Comparison of ENCODE assay signal across 21 cellular contexts in the genomic region with DNA sequence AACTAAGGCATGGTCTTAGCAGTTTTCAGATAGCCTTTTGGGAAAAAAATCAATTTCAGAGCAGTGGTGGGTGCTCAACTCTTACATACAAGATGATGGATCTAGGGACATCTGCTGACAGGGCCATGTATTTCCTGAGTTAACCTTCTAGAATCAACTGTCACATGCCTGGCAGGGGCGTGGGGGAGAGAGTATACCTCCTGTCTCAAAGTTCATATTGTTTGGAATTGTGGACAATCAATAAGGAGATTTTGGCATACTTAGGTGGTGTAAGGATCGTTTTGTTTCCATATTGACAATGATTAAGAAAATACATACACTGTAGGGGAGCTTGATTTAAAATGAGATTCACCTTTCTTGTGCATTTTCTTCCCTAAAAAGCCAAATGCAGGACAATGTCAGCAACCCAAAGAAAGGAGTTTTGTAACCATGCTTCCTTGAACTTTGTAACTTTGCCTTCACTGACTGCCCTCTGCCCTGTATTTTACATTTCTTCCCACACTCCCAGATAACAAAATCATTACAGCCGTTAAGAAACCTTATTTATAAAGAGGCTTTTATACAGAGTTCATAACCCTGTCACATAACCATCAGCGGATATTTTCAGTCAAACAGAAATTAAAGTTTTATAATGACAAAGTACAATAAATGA.
"Had no signal": no experiment of that assay in that cellular context is flagged by ENCODE, and none has a peak within 500 bp of the region (broad histone marks: within the 10 kb centered on the region; RNA-seq: fewer than 3 reads in every experiment).

No MANE protein-coding gene starts in this region.

- H3K9me3 ChIP-seq: lower lobe of right lung, psoas muscle, SK-N-SH had no signal

- H3K4me3 ChIP-seq: lower lobe of right lung, neural progenitor cell, psoas muscle, skin epidermis had no signal

- H3K36me3 Mint-ChIP-seq: activated naive CD4-positive, alpha-beta T cell treated with anti-CD3 and anti-CD28 coated beads, Interleukin-2, amount 50 U/mL, for 24 hours; stimulated activated effector memory CD8-positive, alpha-beta T cell treated with anti-CD3 and anti-CD28 coated beads, Interleukin-12 subunit alpha, Interleukin-12 subunit beta, amount 100 ng/mL, for 72 hours; type B pancreatic cell had no signal

- H3K4me1 Mint-ChIP-seq: activated naive CD4-positive, alpha-beta T cell treated with anti-CD3 and anti-CD28 coated beads, Interleukin-2, amount 50 U/mL, for 24 hours; brain; neural progenitor cell; stimulated activated effector memory CD8-positive, alpha-beta T cell treated with anti-CD3 and anti-CD28 coated beads, Interleukin-12 subunit alpha, Interleukin-12 subunit beta, amount 100 ng/mL, for 72 hours had no signal

- FAIRE-seq: frontal cortex, TTC549 had no signal

- H3K4me2 ChIP-seq: neural progenitor cell, SK-N-SH had no signal

- H3K27ac ChIP-seq: lower lobe of right lung, neural progenitor cell, psoas muscle, skin epidermis had no signal

- DNase-seq: activated CD4-positive, alpha-beta T cell treated with anti-CD3 and anti-CD28 coated beads, Interleukin-2, amount 50 U/mL, for 48 hours; activated gamma-delta T cell; amniotic stem cell; central memory CD4-positive, alpha-beta T cell; cortex of kidney; head of caudate nucleus; lower lobe of right lung; psoas muscle; right cardiac atrium; SK-N-SH; stimulated activated CD4-positive, alpha-beta T cell treated with anti-CD3 and anti-CD28 coated beads, Interleukin-15, amount 100 ng/mL, for 24 hours; stimulated activated CD4-positive, alpha-beta T cell treated with anti-CD3 and anti-CD28 coated beads, Interleukin-4, amount 100 ng/mL, for 1 hour had no signal

- H3K4me3 Mint-ChIP-seq: activated naive CD4-positive, alpha-beta T cell treated with anti-CD3 and anti-CD28 coated beads, Interleukin-2, amount 50 U/mL, for 24 hours; brain; neural progenitor cell; stimulated activated effector memory CD8-positive, alpha-beta T cell treated with anti-CD3 and anti-CD28 coated beads, Interleukin-12 subunit alpha, Interleukin-12 subunit beta, amount 100 ng/mL, for 72 hours; T-helper 2 cell treated with Interferon-gamma antibody and Interleukin-4, amounts not matched to agents 5 μg/mL and 100 μg/mL, for 36 hours; type B pancreatic cell had no signal

- H2AFZ ChIP-seq: neural progenitor cell had no signal

- H3K9ac ChIP-seq: neural progenitor cell, SK-N-SH had no signal

- H3K27ac Mint-ChIP-seq: activated naive CD4-positive, alpha-beta T cell treated with anti-CD3 and anti-CD28 coated beads, Interleukin-2, amount 50 U/mL, for 24 hours; brain; neural progenitor cell; stimulated activated effector memory CD8-positive, alpha-beta T cell treated with anti-CD3 and anti-CD28 coated beads, Interleukin-12 subunit alpha, Interleukin-12 subunit beta, amount 100 ng/mL, for 72 hours; T-helper 2 cell treated with Interferon-gamma antibody and Interleukin-4, amounts not matched to agents 5 μg/mL and 100 μg/mL, for 36 hours; type B pancreatic cell had no signal

- ATAC-seq: psoas muscle; right cardiac atrium; stimulated activated effector memory CD8-positive, alpha-beta T cell treated with anti-CD3 and anti-CD28 coated beads, Interleukin-12 subunit alpha, Interleukin-12 subunit beta, amount 100 ng/mL, for 72 hours had no signal

- H3K9me3 Mint-ChIP-seq: activated naive CD4-positive, alpha-beta T cell treated with anti-CD3 and anti-CD28 coated beads, Interleukin-2, amount 50 U/mL, for 24 hours; neural progenitor cell; stimulated activated effector memory CD8-positive, alpha-beta T cell treated with anti-CD3 and anti-CD28 coated beads, Interleukin-12 subunit alpha, Interleukin-12 subunit beta, amount 100 ng/mL, for 72 hours; T-helper 2 cell treated with Interferon-gamma antibody and Interleukin-4, amounts not matched to agents 5 μg/mL and 100 μg/mL, for 36 hours; type B pancreatic cell had no signal

- H3K36me3 ChIP-seq: lower lobe of right lung, neural progenitor cell had no signal

- H3K27me3 Mint-ChIP-seq: type B pancreatic cell had no signal

- H3K4me1 ChIP-seq: neural progenitor cell, psoas muscle had no signal

- H3K27me3 ChIP-seq: neural progenitor cell had no signal
